8 cellular contexts compared by ENCODE assay signal in genomic region chr11:118620529-118621070, GRCh38. TPM values are rescaled to one million over a fixed set of nuclear protein-coding genes. Genes with fewer than 3 reads are reported as not detected.
DNase-seq lines count a peak whose midpoint lies in the region; ATAC-seq, FAIRE-seq and TF ChIP-seq lines count a peak whose summit lies in the region.

No MANE protein-coding gene starts in this region.

- peak overlapping the region; percentile 65 for H3K9ac ChIP-seq in muscle layer of colon (ENCODE audit: low read length)

- no TSS peak for BruUV-seq in OCI-LY7 (replicated peaks; lab: Mats Ljungman, UMichigan)

- H3K4me3 ChIP-seq in AG04449 (ENCODE audit: low read depth, low read length) (peak overlapping the region; percentile 78), OCI-LY7 (ENCODE audit: low read depth, low read length, poor library complexity, severe bottlenecking) (no peak overlapping the region), muscle layer of colon (ENCODE audit: low read depth in 1 of 2, low read length in 2 of 2) (peak overlapping the region; percentile 59 to 66)

- H3K4me2 ChIP-seq in OCI-LY7 (ENCODE audit: low read length): peak overlapping the region; percentile 33; the same call in 1 of the 2 replicates

- H3K79me2 ChIP-seq in OCI-LY7 (ENCODE audit: insufficient read depth, low read depth, low read length): no peaks in the 10 kb centered on the region

- no peak for FAIRE-seq in GM12891 (lab: Jason Lieb, UNC)

- CTCF ChIA-PET in AG04449 (lab: Yijun Ruan, JAX): interaction anchor here (1.2 to 12.0 kb wide), 3 partner anchors 11 to 170 kb away, joined by 3 to 138 read pairs (median 10); partner anchors contain the start of genes DDX6 and PHLDB1
- CTCF ChIA-PET in OCI-LY7 (lab: Charles Lee; ENCODE audit: unreplicated experiment): no interaction called here

- no peak overlapping the region for H2AFZ ChIP-seq in OCI-LY7 (ENCODE audit: low read length)

- H3K36me3 ChIP-seq in OCI-LY7 (ENCODE audit: insufficient read depth, low read length): no peaks in the 10 kb centered on the region
- H3K36me3 ChIP-seq in muscle layer of colon (ENCODE audit: insufficient read depth, low read length): peaks cover 19% of the 10 kb centered on the region

- H4K20me1 ChIP-seq in OCI-LY7 (ENCODE audit: insufficient read depth, low read length): no peaks in the 10 kb centered on the region

- H3K9me3 ChIP-seq in OCI-LY7 (ENCODE audit: low read length) (no peaks in the 10 kb centered on the region), muscle layer of colon (ENCODE audit: low read length) (no peaks in the 10 kb centered on the region)

- H3K4me1 ChIP-seq in OCI-LY7 (ENCODE audit: insufficient read depth, low read length, poor library complexity, severe bottlenecking) (no peaks in the 10 kb centered on the region), muscle layer of colon (ENCODE audit: insufficient read depth, low read length) (peaks cover 54% of the 10 kb centered on the region)

- intact Hi-C loops in OCI-LY7 (cut with micrococcal nuclease; ENCODE audit: unreplicated experiment): no loop called here

- no peaks in the 10 kb centered on the region for H3K27me3 ChIP-seq in muscle layer of colon (ENCODE audit: control insufficient read depth in 1 of 2, insufficient read depth in 2 of 2, low read length in 2 of 2)

- no peak for DNase-seq in AG04449 (ENCODE audit: low read depth, low spot score)
- DNase-seq in OCI-LY7 (ENCODE audit: low spot score): no peak
- DNase-seq in dermis blood vessel endothelial cell: peak; percentile 36
- DNase-seq in GM12891 (ENCODE audit: insufficient read length, low spot score): no peak

- no peak for TF ChIP-seq CTCF in AG04449 (IDR thresholded peaks at IDR 0.05; ENCODE audit: insufficient read depth, low read length, missing control alignments)
- TF ChIP-seq CTCF in OCI-LY7 (conservative IDR thresholded peaks at IDR 0.05; ENCODE audit: low read length): no peak

- ATAC-seq in HG03280 (IDR thresholded peaks at IDR 0.05; ENCODE audit: unreplicated experiment) (no peak), HG03457 (IDR thresholded peaks at IDR 0.05; ENCODE audit: unreplicated experiment) (no peak), HG02970 (IDR thresholded peaks at IDR 0.05; ENCODE audit: low FRiP score, unreplicated experiment) (no peak)

- POLR2A ChIA-PET in AG04449 (lab: Yijun Ruan, JAX) (interaction anchor here (1.0 to 6.7 kb wide), 5 partner anchors 11 to 37 kb away, joined by 3 to 172 read pairs (median 15); partner anchors contain the start of gene PHLDB1), OCI-LY7 (lab: Charles Lee) (interaction anchor here (0.6 kb wide), 1 partner anchor 157 kb away, joined by 3 read pairs; no protein-coding TSS in a partner anchor)

- H3K9me2 ChIP-seq in OCI-LY7 (ENCODE audit: insufficient read depth, low read length): no peaks in the 10 kb centered on the region

- TF ChIP-seq POLR2A in GM12891 (IDR thresholded peaks at IDR 0.05; ENCODE audit: low read depth, low read length): no peak

- H3K27ac ChIP-seq in OCI-LY7 (ENCODE audit: low read depth, low read length, poor library complexity, severe bottlenecking) (no peak overlapping the region), muscle layer of colon (ENCODE audit: low read depth, low read length) (peak overlapping the region; percentile 85)

TF ChIP-seq in GM12891, 5 proteins besides CTCF, POLR2A, EP300 and RAD21:
- TF ChIP-seq SPI1 (IDR thresholded peaks at IDR 0.05; ENCODE audit: low read depth, low read length) (no peak), TAF1 (IDR thresholded peaks at IDR 0.05; ENCODE audit: low read depth, low read length) (no peak), POLR2AphosphoS5 (IDR thresholded peaks at IDR 0.05; ENCODE audit: low read depth, low read length) (no peak), PAX5 (IDR thresholded peaks at IDR 0.05; ENCODE audit: insufficient read depth, low read length, severe bottlenecking) (no peak), POU2F2 (IDR thresholded peaks at IDR 0.05; ENCODE audit: low read depth, low read length) (no peak)

RNA-seq across cellular contexts. Expression of gene PHLDB1, which starts 13.2 kb away (rescaled TPM):
- total RNA-seq in OCI-LY7 (2014; rRNA removed; shearing (Covaris generic)): not detected in 2 replicates
- total RNA-seq in OCI-LY7 (2022): 0.19 and 0.28 TPM in 2 replicates
- total RNA-seq in dermis blood vessel endothelial cell: 38.8 and 47.8 TPM in 2 replicates
- 0.08 TPM for polyA plus RNA-seq in GM12891 (2012; ENCODE audit: low read depth, missing spikeins)

RNA-seq across cellular contexts. Expression of gene ARCN1, which starts 48.4 kb away (rescaled TPM):
- 51.0 and 55.2 TPM in 2 replicates for total RNA-seq in OCI-LY7 (2014; rRNA removed; shearing (Covaris generic))
- 98.9 and 101 TPM in 2 replicates for total RNA-seq in OCI-LY7 (2022)
- total RNA-seq in dermis blood vessel endothelial cell: 102 and 180 TPM in 2 replicates
- polyA plus RNA-seq in GM12891 (2012; ENCODE audit: low read depth, missing spikeins): 71.6 TPM

RNA-seq across cellular contexts. Expression of gene IFT46, which starts 54.9 kb away (rescaled TPM):
- 17.5 and 17.6 TPM in 2 replicates for total RNA-seq in OCI-LY7 (2014; rRNA removed; shearing (Covaris generic))
- total RNA-seq in OCI-LY7 (2022) (14.6 and 14.7 TPM in 2 replicates), dermis blood vessel endothelial cell (18.7 and 23.3 TPM in 2 replicates)
- polyA plus RNA-seq in GM12891 (2012; ENCODE audit: low read depth, missing spikeins): 8.2 TPM

RNA-seq across cellular contexts. Expression of gene TREH, which starts 58.9 kb away (rescaled TPM):
- not detected in 2 replicates for total RNA-seq in OCI-LY7 (2014; rRNA removed; shearing (Covaris generic))
- total RNA-seq in OCI-LY7 (2022) (not detected in 2 replicates), dermis blood vessel endothelial cell (not detected in 2 replicates)
- not detected for polyA plus RNA-seq in GM12891 (2012; ENCODE audit: low read depth, missing spikeins)

Comparison
In these comparisons a context has a peak if more than half of its experiments do, and no peak if none do; other contexts are left out.
1. RNA of gene PHLDB1, which starts 13.2 kb away (total RNA-seq): 38.8 to 47.8 TPM in dermis blood vessel endothelial cell; 0.19 to 0.28 TPM in OCI-LY7; every median in the first group is over 10 times any median in the second.